ENCODE assay signal across 23 cellular contexts in the genomic region with DNA sequence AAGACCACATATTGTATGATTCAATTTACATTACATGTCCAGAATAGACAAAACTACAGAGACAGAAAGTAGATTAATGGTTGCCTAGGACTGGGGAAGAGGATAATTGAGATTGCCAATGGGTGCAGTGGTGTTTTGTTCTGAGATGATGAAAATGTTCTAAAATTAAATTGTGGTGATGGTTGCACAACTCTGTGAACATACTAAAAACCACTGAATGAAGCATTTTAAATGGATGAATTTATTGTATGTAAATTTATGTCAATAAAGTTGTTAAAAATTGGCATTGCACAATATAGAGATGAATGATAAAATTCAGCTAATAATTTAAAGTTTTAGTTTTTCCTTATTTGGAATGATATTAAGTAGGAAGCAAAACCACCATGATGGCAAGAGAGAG.
"Had no signal": no experiment of that assay in that cellular context is flagged by ENCODE, and none has a peak within 500 bp of the region (broad histone marks: within the 10 kb centered on the region; RNA-seq: fewer than 3 reads in every experiment).

No MANE protein-coding gene starts in this region.

- DNase-seq: activated CD4-positive, alpha-beta T cell treated with anti-CD3 and anti-CD28 coated beads for 4 hours; activated CD4-positive, alpha-beta T cell treated with anti-CD3 and anti-CD28 coated beads, Interleukin-2, amount 50 U/mL, for 4 hours; activated effector memory CD4-positive, alpha-beta T cell treated with anti-CD3 and anti-CD28 coated beads, Interleukin-2, amount 50 U/mL, for 16 hours; activated naive CD4-positive, alpha-beta T cell treated with anti-CD3 and anti-CD28 coated beads for 36 hours; activated naive CD8-positive, alpha-beta T cell treated with anti-CD3 and anti-CD28 coated beads for 36 hours; cerebellar nuclear complex; dorsolateral prefrontal cortex; effector memory CD4-positive, alpha-beta T cell; head of caudate nucleus; hippocampal formation; left cardiac atrium; left ventricle myocardium superior; mucosa of descending colon; right lobe of liver; stimulated activated CD4-positive, alpha-beta T cell treated with anti-CD3 and anti-CD28 coated beads, Interleukin-12 subunit alpha, Interleukin-12 subunit beta, amount 100 ng/mL, for 4 hours; stimulated activated CD4-positive, alpha-beta T cell treated with anti-CD3 and anti-CD28 coated beads, Interleukin-4, amount 100 ng/mL, for 1 hour; trophoblast cell had no signal

- H3K9me3 ChIP-seq: ascending aorta, mucosa of descending colon, right lobe of liver, thoracic aorta had no signal

- H3K27me3 ChIP-seq: ascending aorta, cardiac muscle cell, dorsolateral prefrontal cortex, right lobe of liver had no signal

- H3K4me1 ChIP-seq: ascending aorta, right lobe of liver had no signal

- H3K4me3 ChIP-seq: ascending aorta, cardiac muscle cell, coronary artery, dorsolateral prefrontal cortex, mucosa of descending colon, right lobe of liver, skin epidermis, thoracic aorta had no signal

- H3K36me3 ChIP-seq: ascending aorta, cardiac muscle cell, right lobe of liver, thoracic aorta had no signal

- ATAC-seq: left cardiac atrium; left ventricle myocardium superior; mucosa of descending colon; right lobe of liver; stimulated activated effector memory CD8-positive, alpha-beta T cell treated with anti-CD3 and anti-CD28 coated beads, Interleukin-12 subunit alpha, Interleukin-12 subunit beta, amount 100 ng/mL, for 72 hours had no signal
